1 cellular context compared by ENCODE assay signal in genomic region chr2:9555338-9556120, GRCh38.
TF ChIP-seq lines count a peak whose summit lies in the region.

Gene ADAM17, minus strand, starts transcription at chr2:9555830. Its CDS starts 225 bp downstream, at chr2:9555605.

TF ChIP-seq in HepG2, 621 proteins besides CTCF, POLR2A, EP300 and RAD21 (continued from another document and continues in another):
- TF ChIP-seq ZNF597 (CRISPR knock-in tag; IDR thresholded peaks at IDR 0.05) = no peak
- TF ChIP-seq, protein P1, sequence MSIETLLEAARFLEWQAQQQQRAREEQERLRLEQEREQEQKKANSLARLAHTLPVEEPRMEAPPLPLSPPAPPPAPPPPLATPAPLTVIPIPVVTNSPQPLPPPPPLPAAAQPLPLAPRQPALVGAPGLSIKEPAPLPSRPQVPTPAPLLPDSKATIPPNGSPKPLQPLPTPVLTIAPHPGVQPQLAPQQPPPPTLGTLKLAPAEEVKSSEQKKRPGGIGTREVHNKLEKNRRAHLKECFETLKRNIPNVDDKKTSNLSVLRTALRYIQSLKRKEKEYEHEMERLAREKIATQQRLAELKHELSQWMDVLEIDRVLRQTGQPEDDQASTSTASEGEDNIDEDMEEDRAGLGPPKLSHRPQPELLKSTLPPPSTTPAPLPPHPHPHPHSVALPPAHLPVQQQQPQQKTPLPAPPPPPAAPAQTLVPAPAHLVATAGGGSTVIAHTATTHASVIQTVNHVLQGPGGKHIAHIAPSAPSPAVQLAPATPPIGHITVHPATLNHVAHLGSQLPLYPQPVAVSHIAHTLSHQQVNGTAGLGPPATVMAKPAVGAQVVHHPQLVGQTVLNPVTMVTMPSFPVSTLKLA (IDR thresholded peaks at IDR 0.05) = no peak
- TF ChIP-seq ZFYVE20 (CRISPR knock-in tag; IDR thresholded peaks at IDR 0.05; ENCODE audit: borderline replicate concordance, low read depth) = no peak
- TF ChIP-seq, protein P2, sequence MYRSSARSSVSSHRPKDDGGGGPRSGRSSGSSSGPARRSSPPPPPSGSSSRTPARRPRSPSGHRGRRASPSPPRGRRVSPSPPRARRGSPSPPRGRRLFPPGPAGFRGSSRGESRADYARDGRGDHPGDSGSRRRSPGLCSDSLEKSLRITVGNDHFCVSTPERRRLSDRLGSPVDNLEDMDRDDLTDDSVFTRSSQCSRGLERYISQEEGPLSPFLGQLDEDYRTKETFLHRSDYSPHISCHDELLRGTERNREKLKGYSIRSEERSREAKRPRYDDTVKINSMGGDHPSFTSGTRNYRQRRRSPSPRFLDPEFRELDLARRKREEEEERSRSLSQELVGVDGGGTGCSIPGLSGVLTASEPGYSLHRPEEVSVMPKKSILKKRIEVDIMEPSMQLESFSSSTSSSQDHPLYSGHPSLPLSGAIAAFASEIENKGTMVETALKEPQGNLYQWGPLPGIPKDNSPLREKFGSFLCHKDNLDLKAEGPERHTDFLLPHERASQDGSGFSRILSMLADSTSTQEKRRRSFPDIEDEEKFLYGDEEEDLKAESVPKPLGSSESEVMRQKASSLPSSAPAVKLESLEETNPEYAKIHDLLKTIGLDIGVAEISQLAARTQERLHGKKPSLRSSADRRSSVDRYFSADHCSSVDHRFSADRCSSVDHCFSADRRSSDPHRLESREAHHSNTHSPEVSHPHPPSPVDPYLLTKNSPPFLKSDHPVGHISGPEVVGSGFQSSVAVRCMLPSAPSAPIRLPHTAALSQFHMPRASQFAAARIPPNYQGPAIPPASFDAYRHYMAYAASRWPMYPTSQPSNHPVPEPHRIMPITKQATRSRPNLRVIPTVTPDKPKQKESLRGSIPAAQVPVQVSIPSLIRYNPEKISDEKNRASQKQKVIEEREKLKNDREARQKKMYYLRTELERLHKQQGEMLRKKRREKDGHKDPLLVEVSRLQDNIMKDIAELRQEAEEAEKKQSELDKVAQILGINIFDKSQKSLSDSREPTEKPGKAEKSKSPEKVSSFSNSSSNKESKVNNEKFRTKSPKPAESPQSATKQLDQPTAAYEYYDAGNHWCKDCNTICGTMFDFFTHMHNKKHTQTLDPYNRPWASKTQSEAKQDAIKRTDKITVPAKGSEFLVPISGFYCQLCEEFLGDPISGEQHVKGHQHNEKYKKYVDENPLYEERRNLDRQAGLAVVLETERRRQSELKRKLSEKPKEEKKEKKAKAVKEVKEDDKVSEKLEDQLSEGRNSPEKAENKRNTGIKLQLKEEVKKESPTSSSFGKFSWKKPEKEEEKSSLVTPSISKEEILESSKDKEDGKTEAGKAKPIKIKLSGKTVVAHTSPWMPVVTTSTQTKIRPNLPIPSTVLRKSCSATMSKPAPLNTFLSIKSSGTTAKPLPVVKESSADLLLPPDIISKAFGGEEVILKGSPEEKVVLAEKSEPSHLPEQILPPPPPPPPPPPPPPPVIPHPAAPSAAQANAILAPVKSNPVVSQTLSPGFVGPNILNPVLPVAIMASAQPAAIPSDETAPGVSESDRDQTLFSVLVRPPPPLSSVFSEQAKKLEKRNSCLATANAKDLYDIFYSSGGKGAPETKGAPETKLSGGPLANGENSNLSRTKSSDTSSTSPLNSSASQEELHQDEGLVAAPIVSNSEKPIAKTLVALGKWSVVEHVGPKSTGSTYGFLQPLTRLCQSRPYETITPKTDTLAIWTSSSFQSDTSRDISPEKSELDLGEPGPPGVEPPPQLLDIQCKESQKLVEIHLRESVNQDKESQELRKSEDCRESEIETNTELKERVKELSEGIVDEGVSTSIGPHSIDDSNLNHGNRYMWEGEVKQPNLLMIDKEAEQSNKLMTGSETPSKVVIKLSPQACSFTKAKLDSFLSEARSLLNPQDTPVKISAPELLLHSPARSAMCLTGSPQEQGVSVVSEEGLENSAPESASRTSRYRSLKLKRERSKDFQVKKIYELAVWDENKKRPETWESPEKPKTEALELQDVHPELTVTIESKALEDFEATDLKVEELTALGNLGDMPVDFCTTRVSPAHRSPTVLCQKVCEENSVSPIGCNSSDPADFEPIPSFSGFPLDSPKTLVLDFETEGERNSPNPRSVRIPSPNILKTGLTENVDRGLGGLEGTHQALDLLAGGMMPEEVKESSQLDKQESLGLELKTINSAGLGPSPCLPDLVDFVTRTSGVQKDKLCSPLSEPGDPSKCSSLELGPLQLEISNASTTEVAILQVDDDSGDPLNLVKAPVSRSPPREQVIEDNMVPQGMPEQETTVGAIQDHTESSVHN (CRISPR knock-in tag; IDR thresholded peaks at IDR 0.05) = no peak; the same call in 1 of the 2 replicates
- TF ChIP-seq GATA4 (IDR thresholded peaks at IDR 0.05; ENCODE audit: borderline replicate concordance, low read depth) = peak; percentile 66; the same call in 1 of the 2 replicates
- TF ChIP-seq, protein P3, sequence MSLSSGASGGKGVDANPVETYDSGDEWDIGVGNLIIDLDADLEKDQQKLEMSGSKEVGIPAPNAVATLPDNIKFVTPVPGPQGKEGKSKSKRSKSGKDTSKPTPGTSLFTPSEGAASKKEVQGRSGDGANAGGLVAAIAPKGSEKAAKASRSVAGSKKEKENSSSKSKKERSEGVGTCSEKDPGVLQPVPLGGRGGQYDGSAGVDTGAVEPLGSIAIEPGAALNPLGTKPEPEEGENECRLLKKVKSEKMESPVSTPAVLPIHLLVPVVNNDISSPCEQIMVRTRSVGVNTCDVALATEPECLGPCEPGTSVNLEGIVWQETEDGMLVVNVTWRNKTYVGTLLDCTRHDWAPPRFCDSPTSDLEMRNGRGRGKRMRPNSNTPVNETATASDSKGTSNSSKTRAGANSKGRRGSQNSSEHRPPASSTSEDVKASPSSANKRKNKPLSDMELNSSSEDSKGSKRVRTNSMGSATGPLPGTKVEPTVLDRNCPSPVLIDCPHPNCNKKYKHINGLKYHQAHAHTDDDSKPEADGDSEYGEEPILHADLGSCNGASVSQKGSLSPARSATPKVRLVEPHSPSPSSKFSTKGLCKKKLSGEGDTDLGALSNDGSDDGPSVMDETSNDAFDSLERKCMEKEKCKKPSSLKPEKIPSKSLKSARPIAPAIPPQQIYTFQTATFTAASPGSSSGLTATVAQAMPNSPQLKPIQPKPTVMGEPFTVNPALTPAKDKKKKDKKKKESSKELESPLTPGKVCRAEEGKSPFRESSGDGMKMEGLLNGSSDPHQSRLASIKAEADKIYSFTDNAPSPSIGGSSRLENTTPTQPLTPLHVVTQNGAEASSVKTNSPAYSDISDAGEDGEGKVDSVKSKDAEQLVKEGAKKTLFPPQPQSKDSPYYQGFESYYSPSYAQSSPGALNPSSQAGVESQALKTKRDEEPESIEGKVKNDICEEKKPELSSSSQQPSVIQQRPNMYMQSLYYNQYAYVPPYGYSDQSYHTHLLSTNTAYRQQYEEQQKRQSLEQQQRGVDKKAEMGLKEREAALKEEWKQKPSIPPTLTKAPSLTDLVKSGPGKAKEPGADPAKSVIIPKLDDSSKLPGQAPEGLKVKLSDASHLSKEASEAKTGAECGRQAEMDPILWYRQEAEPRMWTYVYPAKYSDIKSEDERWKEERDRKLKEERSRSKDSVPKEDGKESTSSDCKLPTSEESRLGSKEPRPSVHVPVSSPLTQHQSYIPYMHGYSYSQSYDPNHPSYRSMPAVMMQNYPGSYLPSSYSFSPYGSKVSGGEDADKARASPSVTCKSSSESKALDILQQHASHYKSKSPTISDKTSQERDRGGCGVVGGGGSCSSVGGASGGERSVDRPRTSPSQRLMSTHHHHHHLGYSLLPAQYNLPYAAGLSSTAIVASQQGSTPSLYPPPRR (CRISPR knock-in tag; IDR thresholded peaks at IDR 0.05; ENCODE audit: borderline replicate concordance) = peak; percentile 61
- peak; percentile 41 for TF ChIP-seq CREM (IDR thresholded peaks at IDR 0.05)
- no peak for TF ChIP-seq CREM (CRISPR knock-in tag; IDR thresholded peaks at IDR 0.05)
- TF ChIP-seq HOXA9 (CRISPR knock-in tag; IDR thresholded peaks at IDR 0.05; ENCODE audit: borderline replicate concordance) = peak; percentile 90; the same call in 1 of the 2 replicates
- TF ChIP-seq FUBP1 (CRISPR knock-in tag; IDR thresholded peaks at IDR 0.05; ENCODE audit: borderline replicate concordance) = no peak
- TF ChIP-seq ZNF790 (CRISPR knock-in tag; IDR thresholded peaks at IDR 0.05; ENCODE audit: borderline replicate concordance) = peak; percentile 92; the same call in 1 of the 2 replicates
- TF ChIP-seq NFYC (CRISPR knock-in tag; IDR thresholded peaks at IDR 0.05) = peak; percentile 38; the same call in 1 of the 2 replicates
- TF ChIP-seq, protein P4, sequence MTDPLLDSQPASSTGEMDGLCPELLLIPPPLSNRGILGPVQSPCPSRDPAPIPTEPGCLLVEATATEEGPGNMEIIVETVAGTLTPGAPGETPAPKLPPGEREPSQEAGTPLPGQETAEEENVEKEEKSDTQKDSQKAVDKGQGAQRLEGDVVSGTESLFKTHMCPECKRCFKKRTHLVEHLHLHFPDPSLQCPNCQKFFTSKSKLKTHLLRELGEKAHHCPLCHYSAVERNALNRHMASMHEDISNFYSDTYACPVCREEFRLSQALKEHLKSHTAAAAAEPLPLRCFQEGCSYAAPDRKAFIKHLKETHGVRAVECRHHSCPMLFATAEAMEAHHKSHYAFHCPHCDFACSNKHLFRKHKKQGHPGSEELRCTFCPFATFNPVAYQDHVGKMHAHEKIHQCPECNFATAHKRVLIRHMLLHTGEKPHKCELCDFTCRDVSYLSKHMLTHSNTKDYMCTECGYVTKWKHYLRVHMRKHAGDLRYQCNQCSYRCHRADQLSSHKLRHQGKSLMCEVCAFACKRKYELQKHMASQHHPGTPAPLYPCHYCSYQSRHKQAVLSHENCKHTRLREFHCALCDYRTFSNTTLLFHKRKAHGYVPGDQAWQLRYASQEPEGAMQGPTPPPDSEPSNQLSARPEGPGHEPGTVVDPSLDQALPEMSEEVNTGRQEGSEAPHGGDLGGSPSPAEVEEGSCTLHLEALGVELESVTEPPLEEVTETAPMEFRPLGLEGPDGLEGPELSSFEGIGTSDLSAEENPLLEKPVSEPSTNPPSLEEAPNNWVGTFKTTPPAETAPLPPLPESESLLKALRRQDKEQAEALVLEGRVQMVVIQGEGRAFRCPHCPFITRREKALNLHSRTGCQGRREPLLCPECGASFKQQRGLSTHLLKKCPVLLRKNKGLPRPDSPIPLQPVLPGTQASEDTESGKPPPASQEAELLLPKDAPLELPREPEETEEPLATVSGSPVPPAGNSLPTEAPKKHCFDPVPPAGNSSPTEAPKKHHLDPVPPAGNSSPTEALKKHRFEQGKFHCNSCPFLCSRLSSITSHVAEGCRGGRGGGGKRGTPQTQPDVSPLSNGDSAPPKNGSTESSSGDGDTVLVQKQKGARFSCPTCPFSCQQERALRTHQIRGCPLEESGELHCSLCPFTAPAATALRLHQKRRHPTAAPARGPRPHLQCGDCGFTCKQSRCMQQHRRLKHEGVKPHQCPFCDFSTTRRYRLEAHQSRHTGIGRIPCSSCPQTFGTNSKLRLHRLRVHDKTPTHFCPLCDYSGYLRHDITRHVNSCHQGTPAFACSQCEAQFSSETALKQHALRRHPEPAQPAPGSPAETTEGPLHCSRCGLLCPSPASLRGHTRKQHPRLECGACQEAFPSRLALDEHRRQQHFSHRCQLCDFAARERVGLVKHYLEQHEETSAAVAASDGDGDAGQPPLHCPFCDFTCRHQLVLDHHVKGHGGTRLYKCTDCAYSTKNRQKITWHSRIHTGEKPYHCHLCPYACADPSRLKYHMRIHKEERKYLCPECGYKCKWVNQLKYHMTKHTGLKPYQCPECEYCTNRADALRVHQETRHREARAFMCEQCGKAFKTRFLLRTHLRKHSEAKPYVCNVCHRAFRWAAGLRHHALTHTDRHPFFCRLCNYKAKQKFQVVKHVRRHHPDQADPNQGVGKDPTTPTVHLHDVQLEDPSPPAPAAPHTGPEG (CRISPR knock-in tag; IDR thresholded peaks at IDR 0.05) = no peak; the same call in 1 of the 2 replicates
- no peak for TF ChIP-seq MBD4 (IDR thresholded peaks at IDR 0.05; ENCODE audit: borderline replicate concordance, low read length)
- 0 out of 2 replicates have a peak, but pooled peaks have one; percentile 60 for TF ChIP-seq ZSCAN30 (CRISPR knock-in tag; IDR thresholded peaks at IDR 0.05)
- 0 out of 2 replicates have a peak, but pooled peaks have one; percentile 52 for TF ChIP-seq ZNF589 (CRISPR knock-in tag; conservative IDR thresholded peaks at IDR 0.05)
- TF ChIP-seq GPN1 (CRISPR knock-in tag; IDR thresholded peaks at IDR 0.05; ENCODE audit: borderline replicate concordance) = peak; percentile 75; the same call in 1 of the 2 replicates
- TF ChIP-seq ZNF580 (CRISPR knock-in tag; IDR thresholded peaks at IDR 0.05; ENCODE audit: borderline replicate concordance, low read depth) = peak; percentile 97
- 0 out of 2 replicates have a peak, but pooled peaks have one; percentile 61 for TF ChIP-seq FOXO4 (CRISPR knock-in tag; conservative IDR thresholded peaks at IDR 0.05)
